15 cellular contexts compared by ENCODE assay signal in genomic region chr3:177385831-177386301, GRCh38.
DNase-seq lines count a peak whose midpoint lies in the region; ATAC-seq and TF ChIP-seq lines count a peak whose summit lies in the region.
"Had no signal": no experiment of that assay in that cellular context is flagged by ENCODE, and none has a peak within 500 bp of the region (broad histone marks: within the 10 kb centered on the region; RNA-seq: fewer than 3 reads in every experiment).

No MANE protein-coding gene starts in this region.

- no peak overlapping the region for H3K9ac ChIP-seq in smooth muscle cell (ENCODE audit: low read depth)

- in situ Hi-C loops in SK-MEL-5 (cut with HindIII; ENCODE audit: low pct_unique_long_range_greater_than_20kb, low sequenced_read_pairs), result no loop called here

- H3K79me2 ChIP-seq in smooth muscle cell (ENCODE audit: low read depth), result no peaks in the 10 kb centered on the region

- TF ChIP-seq CTCF in fibroblast of the aortic adventitia (IDR thresholded peaks at IDR 0.05; ENCODE audit: insufficient read depth, low read length) (no peak), smooth muscle cell (IDR thresholded peaks at IDR 0.05; ENCODE audit: borderline replicate concordance, insufficient read depth, poor library complexity, severe bottlenecking) (no peak)

- no peaks in the 10 kb centered on the region for H3K4me1 ChIP-seq in smooth muscle cell (ENCODE audit: low read depth)

- no peaks in the 10 kb centered on the region for H3K27me3 ChIP-seq in smooth muscle cell (ENCODE audit: low read depth)

- H3K4me2 ChIP-seq in smooth muscle cell, result no peak overlapping the region

- H3K4me3 ChIP-seq in fibroblast of the aortic adventitia (ENCODE audit: low read depth, low read length), result no peak overlapping the region
- H3K4me3 ChIP-seq in smooth muscle cell, result no peak overlapping the region

- H3K36me3 ChIP-seq in smooth muscle cell (ENCODE audit: low read depth), result no peaks in the 10 kb centered on the region

- H2AFZ ChIP-seq in smooth muscle cell (ENCODE audit: low read depth), result peak overlapping the region; percentile 52

- H3K27ac ChIP-seq in smooth muscle cell (ENCODE audit: low read depth), result no peak overlapping the region
- H3K27ac ChIP-seq: 22Rv1, VCaP had no signal

- peak; percentile 2 for DNase-seq in DMS53 (lab: John Stamatoyannopoulos, UW)
- no peak for DNase-seq in DMS53 treated with DMSO at 0.1 percent for 48 hours (lab: John Stamatoyannopoulos, UW; ENCODE audit: unreplicated experiment)
- DNase-seq in SK-MEL-5 (ENCODE audit: low read depth, low spot score), result peak; percentile 82
- peak; percentile 39 for DNase-seq in fibroblast of the aortic adventitia (ENCODE audit: low read depth)
- no peak for DNase-seq in smooth muscle cell (lab: John Stamatoyannopoulos, UW; ENCODE audit: unreplicated experiment)
- no peak for DNase-seq in cerebellum (ENCODE audit: low spot score)
- DNase-seq: activated T-cell treated with anti-CD3 and anti-CD28 coated beads, Interleukin-2, amount 50 U/mL, for 24 hours; Karpas-422; kidney; stimulated activated naive B cell treated with anti-CD40 and anti-IgM and Interleukin-4, amounts not matched to agents 10 μg/mL and 1 μg/mL and 100 μg/mL, for 72 hours had no signal

- H3F3A ChIP-seq in smooth muscle cell (ENCODE audit: low read depth), result no peaks in the 10 kb centered on the region

- ATAC-seq in GM19455 (IDR thresholded peaks at IDR 0.05; ENCODE audit: unreplicated experiment) (no peak), GM19397 (IDR thresholded peaks at IDR 0.05; ENCODE audit: unreplicated experiment) (no peak)
- ATAC-seq: Right ventricle myocardium inferior; stimulated activated naive B cell treated with anti-CD40 and anti-IgM and Interleukin-4, amounts not matched to agents 10 μg/mL and 1 μg/mL and 100 μg/mL, for 72 hours had no signal

- peaks cover 3% of the 10 kb centered on the region for H3K9me3 ChIP-seq in smooth muscle cell (replicated peaks; ENCODE audit: low read depth)

- no peaks in the 10 kb centered on the region for H4K20me1 ChIP-seq in smooth muscle cell (ENCODE audit: low read depth)

Comparison
In these comparisons a context has a peak if more than half of its experiments do, and no peak if none do; other contexts are left out.
1. DNase-seq: peak in DMS53 (single experiment), SK-MEL-5 (single experiment) and fibroblast of the aortic adventitia (single experiment); none in DMS53 treated with DMSO at 0.1 percent for 48 hours (single experiment), smooth muscle cell (single experiment) and cerebellum (single experiment).